Comparison of ENCODE assay signal across 8 cellular contexts in genomic region chr10:19788075-19788686, GRCh38. TPM values are rescaled to one million over a fixed set of nuclear protein-coding genes. Genes with fewer than 3 reads are reported as not detected.
DNase-seq lines count a peak whose midpoint lies in the region; ATAC-seq, FAIRE-seq and TF ChIP-seq lines count a peak whose summit lies in the region.

No MANE protein-coding gene starts in this region.

- H3K4me1 ChIP-seq in HEK293 (ENCODE audit: control insufficient read depth, insufficient read depth, low read length) (no peaks in the 10 kb centered on the region), mesenchymal stem cell (ENCODE audit: control insufficient read depth, insufficient read depth, low read depth, low read length) (no peaks in the 10 kb centered on the region)

- H3K36me3 Mint-ChIP-seq in activated T-cell treated with anti-CD3 and anti-CD28 coated beads, Interleukin-2, amount 50 U/mL, for 72 hours (ENCODE audit: insufficient read depth in 2 of 2), result no peaks in the 10 kb centered on the region
- no peaks in the 10 kb centered on the region for H3K36me3 Mint-ChIP-seq in activated T-helper 17 cell treated with anti-CD3 and anti-CD28 coated beads, Interleukin-2, amount 50 U/mL, for 72 hours (ENCODE audit: low read depth)

- no peak for ATAC-seq in activated T-cell treated with anti-CD3 and anti-CD28 coated beads, Interleukin-2, amount 50 U/mL, for 72 hours (replicated peaks in 1 of 2)
- ATAC-seq in activated T-helper 17 cell treated with anti-CD3 and anti-CD28 coated beads, Interleukin-2, amount 50 U/mL, for 72 hours (replicated peaks), result no peak

- no peak overlapping the region for H4K8ac ChIP-seq in mesenchymal stem cell (ENCODE audit: low read length)

- H3K4me3 ChIP-seq in HEK293 (ENCODE audit: low read depth, low read length) (no peak overlapping the region), bronchial epithelial cell (ENCODE audit: low read depth, low read length) (no peak overlapping the region), mesenchymal stem cell (ENCODE audit: insufficient read depth in 1 of 2, low read depth in 1 of 2, low read length in 2 of 2) (no peak overlapping the region)

- H3K27ac ChIP-seq in HEK293 (ENCODE audit: extremely low read depth, low read depth, low read length) (no peak overlapping the region), mesenchymal stem cell (ENCODE audit: low read length, poor library complexity, severe bottlenecking) (no peak overlapping the region)

- H3K23ac ChIP-seq in mesenchymal stem cell (ENCODE audit: low read length in 2 of 2), result no peak overlapping the region

- WGBS in mesenchymal stem cell, result 0% methylated on average over 2 of the region's 3 CpGs

- no peak overlapping the region for H3K4me2 ChIP-seq in mesenchymal stem cell (ENCODE audit: low read length, poor library complexity, severe bottlenecking)

- CTCF ChIA-PET in HEK293 (lab: Yijun Ruan, JAX), result interaction anchor here (0.6 to 1.2 kb wide), 5 partner anchors 10 to 532 kb away, joined by 3 to 4 read pairs (median 3); no protein-coding TSS in a partner anchor

- H3K4me3 Mint-ChIP-seq in activated T-cell treated with anti-CD3 and anti-CD28 coated beads, Interleukin-2, amount 50 U/mL, for 72 hours, result no peak overlapping the region
- no peak overlapping the region for H3K4me3 Mint-ChIP-seq in activated T-helper 17 cell treated with anti-CD3 and anti-CD28 coated beads, Interleukin-2, amount 50 U/mL, for 72 hours

- H3K14ac ChIP-seq in mesenchymal stem cell (ENCODE audit: low read length in 2 of 2), result no peak overlapping the region

- H2BK120ac ChIP-seq in mesenchymal stem cell (ENCODE audit: low read depth, low read length), result no peak overlapping the region

- peak; percentile 2 for DNase-seq in activated T-cell treated with anti-CD3 and anti-CD28 coated beads, Interleukin-2, amount 50 U/mL, for 72 hours
- no peak for DNase-seq in activated T-cell treated with anti-CD3 and anti-CD28 coated beads for 4 hours
- DNase-seq in NCI-H460 (ENCODE audit: extremely low read depth, low read depth), result peak; percentile 12
- peak; percentile 64 for DNase-seq in bronchial epithelial cell (ENCODE audit: low read depth)
- DNase-seq in mesenchymal stem cell, result peak; percentile 68
- DNase-seq in NCI-H345 treated with DMSO at 0.1 percent for 48 hours (lab: John Stamatoyannopoulos, UW; ENCODE audit: unreplicated experiment), result no peak

- no peak overlapping the region for H3K27ac Mint-ChIP-seq in activated T-cell treated with anti-CD3 and anti-CD28 coated beads, Interleukin-2, amount 50 U/mL, for 72 hours
- H3K27ac Mint-ChIP-seq in activated T-helper 17 cell treated with anti-CD3 and anti-CD28 coated beads, Interleukin-2, amount 50 U/mL, for 72 hours, result no peak overlapping the region

- POLR2A ChIA-PET in HEK293 (lab: Yijun Ruan, JAX), result no interaction called here

- H3K79me1 ChIP-seq in mesenchymal stem cell (replicated peaks; ENCODE audit: low read length, poor library complexity, severe bottlenecking), result no peaks in the 10 kb centered on the region

- peaks cover 4 to 10% of the 10 kb centered on the region in 2 donors for H3K9me3 Mint-ChIP-seq in activated T-cell treated with anti-CD3 and anti-CD28 coated beads, Interleukin-2, amount 50 U/mL, for 72 hours
- H3K9me3 Mint-ChIP-seq in activated T-helper 17 cell treated with anti-CD3 and anti-CD28 coated beads, Interleukin-2, amount 50 U/mL, for 72 hours, result peaks cover 3% of the 10 kb centered on the region

- no peak overlapping the region for H3K18ac ChIP-seq in mesenchymal stem cell (ENCODE audit: low read depth in 1 of 2, low read length in 2 of 2)

- H2AK5ac ChIP-seq in mesenchymal stem cell (ENCODE audit: low read length, severe bottlenecking), result no peak overlapping the region

- no peak overlapping the region for H4K91ac ChIP-seq in mesenchymal stem cell (ENCODE audit: low read length)

- no peak overlapping the region for H2AFZ ChIP-seq in mesenchymal stem cell (ENCODE audit: low read depth, low read length)

- TF ChIP-seq CTCF in HEK293 (tag by site-specific recombination; IDR thresholded peaks at IDR 0.05) (no peak), bronchial epithelial cell (IDR thresholded peaks at IDR 0.05; ENCODE audit: insufficient read depth, low read length, severe bottlenecking) (peak; percentile 67)

- no peaks in the 10 kb centered on the region for H3K27me3 ChIP-seq in bronchial epithelial cell (ENCODE audit: control insufficient read depth, insufficient read depth, low read length)
- H3K27me3 ChIP-seq in mesenchymal stem cell (ENCODE audit: control insufficient read depth in 1 of 2, insufficient read depth in 1 of 2, low read length in 2 of 2), result no peaks in the 10 kb centered on the region

- FAIRE-seq in bronchial epithelial cell (lab: Jason Lieb, UNC), result no peak

- peaks cover 4% of the 10 kb centered on the region for H3K4me1 Mint-ChIP-seq in activated T-cell treated with anti-CD3 and anti-CD28 coated beads, Interleukin-2, amount 50 U/mL, for 72 hours (ENCODE audit: low read depth)
- H3K4me1 Mint-ChIP-seq in activated T-helper 17 cell treated with anti-CD3 and anti-CD28 coated beads, Interleukin-2, amount 50 U/mL, for 72 hours, result no peaks in the 10 kb centered on the region

- H3K9me3 ChIP-seq in HEK293 (ENCODE audit: control insufficient read depth, insufficient read depth, low read depth, low read length) (no peaks in the 10 kb centered on the region), mesenchymal stem cell (ENCODE audit: control insufficient read depth, low read length) (no peaks in the 10 kb centered on the region)

- H3K36me3 ChIP-seq in HEK293 (ENCODE audit: control insufficient read depth in 2 of 2, insufficient read depth in 1 of 2, low read length in 2 of 2) (no peaks in the 10 kb centered on the region), bronchial epithelial cell (ENCODE audit: control insufficient read depth, insufficient read depth, low read length) (no peaks in the 10 kb centered on the region), mesenchymal stem cell (ENCODE audit: control insufficient read depth in 1 of 2, insufficient read depth in 2 of 2, low read depth in 1 of 2, low read length in 2 of 2) (no peaks in the 10 kb centered on the region)

- no peak overlapping the region for H2BK5ac ChIP-seq in mesenchymal stem cell (ENCODE audit: low read depth, low read length, poor library complexity, severe bottlenecking)

- H2BK12ac ChIP-seq in mesenchymal stem cell (ENCODE audit: low read length in 2 of 2), result no peak overlapping the region

- H2BK15ac ChIP-seq in mesenchymal stem cell (ENCODE audit: low read depth, poor library complexity, severe bottlenecking), result no peak overlapping the region

- no peaks in the 10 kb centered on the region for H3K27me3 Mint-ChIP-seq in activated T-cell treated with anti-CD3 and anti-CD28 coated beads, Interleukin-2, amount 50 U/mL, for 72 hours (ENCODE audit: low read depth)
- H3K27me3 Mint-ChIP-seq in activated T-helper 17 cell treated with anti-CD3 and anti-CD28 coated beads, Interleukin-2, amount 50 U/mL, for 72 hours, result no peaks in the 10 kb centered on the region

- peak overlapping the region; percentile 25 for H3K9ac ChIP-seq in mesenchymal stem cell (ENCODE audit: low read length)

- no peak overlapping the region for H3K4ac ChIP-seq in mesenchymal stem cell (ENCODE audit: low read depth in 1 of 2, low read length in 2 of 2)

TF ChIP-seq in HEK293, 187 proteins besides CTCF, POLR2A, EP300 and RAD21:
- TF ChIP-seq ZNF211 (tag by site-specific recombination; IDR thresholded peaks at IDR 0.05; ENCODE audit: low read depth) (no peak), ZNF654 (tag by site-specific recombination; IDR thresholded peaks at IDR 0.05; ENCODE audit: low read depth) (peak; percentile 41; the same call in 1 of the 2 replicates), ZNF26 (tag by site-specific recombination; IDR thresholded peaks at IDR 0.05) (no peak), PRDM1 (tag by site-specific recombination; IDR thresholded peaks at IDR 0.05) (peak; percentile 29; the same call in 1 of the 2 replicates)

RNA-seq across cellular contexts. Expression of gene PLXDC2, which starts 28.1 kb away (rescaled TPM):
- total RNA-seq in activated T-cell treated with anti-CD3 and anti-CD28 coated beads, Interleukin-2, amount 50 U/mL, for 72 hours, result under 1 TPM; 0.07 to 0.09 TPM
- 0.06 and 0.07 TPM in 2 replicates for total RNA-seq in NCI-H460 (2014; rRNA removed; shearing (Covaris generic))
- polyA plus RNA-seq in NCI-H460 (2014; cell fraction: nucleus; rRNA removed), result not detected in 2 replicates
- total RNA-seq in bronchial epithelial cell, result 1.3 and 3.3 TPM in 2 replicates
- polyA plus RNA-seq in mesenchymal stem cell (2013, experiment 1 of 2), result 67.1 TPM
- polyA plus RNA-seq in mesenchymal stem cell (2013, experiment 2 of 2), result 66.9 TPM
- not detected for total RNA-seq in activated T-helper 17 cell treated with anti-CD3 and anti-CD28 coated beads, Interleukin-2, amount 50 U/mL, for 72 hours

Comparison
In these comparisons a context has a peak if more than half of its experiments do, and no peak if none do; other contexts are left out.
1. DNase-seq: peak in activated T-cell treated with anti-CD3 and anti-CD28 coated beads, Interleukin-2, amount 50 U/mL, for 72 hours (2 of 2), NCI-H460 (single experiment), bronchial epithelial cell (single experiment) and mesenchymal stem cell (single experiment); none in activated T-cell treated with anti-CD3 and anti-CD28 coated beads for 4 hours (single experiment) and NCI-H345 treated with DMSO at 0.1 percent for 48 hours (single experiment).